In the genomic region with DNA sequence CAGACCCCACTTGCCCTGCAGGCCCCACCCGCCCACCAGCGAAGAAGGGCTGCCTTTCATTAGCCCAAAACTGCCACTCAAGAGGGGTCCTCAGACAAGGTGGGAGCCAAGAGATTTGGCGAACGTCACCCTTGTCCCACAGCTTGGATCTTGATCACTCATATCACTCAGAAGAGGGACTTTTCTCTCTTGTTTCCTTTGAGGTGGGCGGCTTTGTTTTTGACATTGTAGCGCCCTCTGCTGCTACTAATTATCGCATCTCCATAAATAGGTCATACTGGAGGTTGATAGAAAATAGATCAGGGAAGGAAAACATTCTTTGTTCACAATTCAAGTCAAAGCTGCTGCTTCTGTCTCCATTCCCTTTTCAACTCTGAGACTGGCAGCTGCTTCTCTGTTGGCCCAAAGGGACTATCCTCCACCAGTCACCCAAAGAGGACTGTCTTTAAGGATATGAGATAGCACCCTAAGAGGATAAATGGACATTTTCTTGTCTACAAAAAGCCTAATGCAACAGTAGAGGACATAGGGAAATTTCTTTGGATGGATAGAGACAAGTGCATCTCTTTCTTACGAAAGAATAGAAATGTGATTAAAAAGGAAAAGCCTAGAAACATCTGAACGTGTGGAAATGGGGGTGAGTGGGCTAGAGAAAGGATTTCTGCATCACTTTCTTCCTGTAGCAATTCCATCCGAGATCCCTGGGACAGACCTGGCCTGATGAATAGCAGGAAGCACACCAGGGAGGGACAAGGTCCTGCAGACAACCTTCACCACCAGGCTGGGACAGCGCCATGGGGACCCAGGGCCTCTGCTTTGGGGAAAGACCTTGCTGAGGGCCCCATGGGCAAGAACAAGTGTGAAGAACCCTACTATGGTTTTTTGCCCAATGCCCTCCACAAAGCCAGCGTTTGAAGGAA, we compare ENCODE assay signal across 1 cellular context.
TF ChIP-seq lines count a peak whose summit lies in the region.

No MANE protein-coding gene starts in this region.

TF ChIP-seq in GM12878, 131 proteins besides CTCF, POLR2A, EP300 and RAD21 (continued from another document and continues in another):
- TF ChIP-seq, protein P1, sequence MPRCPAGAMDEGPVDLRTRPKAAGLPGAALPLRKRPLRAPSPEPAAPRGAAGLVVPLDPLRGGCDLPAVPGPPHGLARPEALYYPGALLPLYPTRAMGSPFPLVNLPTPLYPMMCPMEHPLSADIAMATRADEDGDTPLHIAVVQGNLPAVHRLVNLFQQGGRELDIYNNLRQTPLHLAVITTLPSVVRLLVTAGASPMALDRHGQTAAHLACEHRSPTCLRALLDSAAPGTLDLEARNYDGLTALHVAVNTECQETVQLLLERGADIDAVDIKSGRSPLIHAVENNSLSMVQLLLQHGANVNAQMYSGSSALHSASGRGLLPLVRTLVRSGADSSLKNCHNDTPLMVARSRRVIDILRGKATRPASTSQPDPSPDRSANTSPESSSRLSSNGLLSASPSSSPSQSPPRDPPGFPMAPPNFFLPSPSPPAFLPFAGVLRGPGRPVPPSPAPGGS (IDR thresholded peaks at IDR 0.05; ENCODE audit: borderline replicate concordance, insufficient read depth, low read depth, low read length, poor library complexity, severe bottlenecking), result no peak
- TF ChIP-seq BHLHE40 (IDR thresholded peaks at IDR 0.05; ENCODE audit: borderline replicate concordance in 1 of 2, low read depth in 2 of 2, low read length in 1 of 2) (0 out of 4 replicates have a peak, but pooled peaks of 1 of the 2 experiments have one; percentile 22), EZH2 (IDR thresholded peaks at IDR 0.05; ENCODE audit: borderline replicate concordance, control insufficient read depth, low read depth, low read length) (no peak), MYB (IDR thresholded peaks at IDR 0.05; ENCODE audit: borderline replicate concordance, low read depth, low read length) (no peak), BRCA1 (IDR thresholded peaks at IDR 0.05; ENCODE audit: low read depth, low read length) (no peak), SREBF2 (IDR thresholded peaks at IDR 0.05; ENCODE audit: low read length) (no peak), POLR2AphosphoS2 (IDR thresholded peaks at IDR 0.05; ENCODE audit: low read depth, low read length) (no peak; the same call in 1 of the 2 replicates), MYC (IDR thresholded peaks at IDR 0.05; ENCODE audit: insufficient read depth, insufficient read length, insufficient replicate concordance, low read length, severe bottlenecking) (no peak), HDAC6 (IDR thresholded peaks at IDR 0.05; ENCODE audit: unreplicated experiment) (no peak), NR2F1 (conservative IDR thresholded peaks at IDR 0.05) (peak; percentile 70; the same call in 1 of the 2 replicates), ASH2L (IDR thresholded peaks at IDR 0.05; ENCODE audit: borderline replicate concordance, low read depth) (no peak), ZNF217 (IDR thresholded peaks at IDR 0.05) (no peak), RELA (IDR thresholded peaks at IDR 0.05; ENCODE audit: borderline replicate concordance, partially characterized antibody) (no peak), SP1 (IDR thresholded peaks at IDR 0.05; ENCODE audit: low read depth, low read length) (no peak), SPI1 (IDR thresholded peaks at IDR 0.05; ENCODE audit: borderline replicate concordance, insufficient read depth, low read depth, low read length) (no peak), LARP7 (IDR thresholded peaks at IDR 0.05) (peak; percentile 8; the same call in 1 of the 2 replicates), WRNIP1 (IDR thresholded peaks at IDR 0.05; ENCODE audit: borderline replicate concordance, low read depth, low read length) (no peak), SIN3A (IDR thresholded peaks at IDR 0.05; ENCODE audit: low read depth, low read length) (no peak), STAT3 (IDR thresholded peaks at IDR 0.05; ENCODE audit: low read depth, low read length) (no peak), CBX3 (IDR thresholded peaks at IDR 0.05; ENCODE audit: borderline replicate concordance, low read depth) (no peak), RBBP5 (conservative IDR thresholded peaks at IDR 0.05) (no peak), SMAD5 (IDR thresholded peaks at IDR 0.05; ENCODE audit: low read depth) (no peak), CBX5 (IDR thresholded peaks at IDR 0.05; ENCODE audit: low read depth) (no peak)
- TF ChIP-seq, protein P2, sequence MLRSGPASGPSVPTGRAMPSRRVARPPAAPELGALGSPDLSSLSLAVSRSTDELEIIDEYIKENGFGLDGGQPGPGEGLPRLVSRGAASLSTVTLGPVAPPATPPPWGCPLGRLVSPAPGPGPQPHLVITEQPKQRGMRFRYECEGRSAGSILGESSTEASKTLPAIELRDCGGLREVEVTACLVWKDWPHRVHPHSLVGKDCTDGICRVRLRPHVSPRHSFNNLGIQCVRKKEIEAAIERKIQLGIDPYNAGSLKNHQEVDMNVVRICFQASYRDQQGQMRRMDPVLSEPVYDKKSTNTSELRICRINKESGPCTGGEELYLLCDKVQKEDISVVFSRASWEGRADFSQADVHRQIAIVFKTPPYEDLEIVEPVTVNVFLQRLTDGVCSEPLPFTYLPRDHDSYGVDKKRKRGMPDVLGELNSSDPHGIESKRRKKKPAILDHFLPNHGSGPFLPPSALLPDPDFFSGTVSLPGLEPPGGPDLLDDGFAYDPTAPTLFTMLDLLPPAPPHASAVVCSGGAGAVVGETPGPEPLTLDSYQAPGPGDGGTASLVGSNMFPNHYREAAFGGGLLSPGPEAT (IDR thresholded peaks at IDR 0.05; ENCODE audit: low read depth), result peak; percentile 71; the same call in 1 of the 2 replicates
- TF ChIP-seq, protein P3, sequence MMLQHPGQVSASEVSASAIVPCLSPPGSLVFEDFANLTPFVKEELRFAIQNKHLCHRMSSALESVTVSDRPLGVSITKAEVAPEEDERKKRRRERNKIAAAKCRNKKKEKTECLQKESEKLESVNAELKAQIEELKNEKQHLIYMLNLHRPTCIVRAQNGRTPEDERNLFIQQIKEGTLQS (IDR thresholded peaks at IDR 0.05; ENCODE audit: borderline replicate concordance, extremely low read depth, low read depth, low read length), result no peak
- TF ChIP-seq, protein P4, sequence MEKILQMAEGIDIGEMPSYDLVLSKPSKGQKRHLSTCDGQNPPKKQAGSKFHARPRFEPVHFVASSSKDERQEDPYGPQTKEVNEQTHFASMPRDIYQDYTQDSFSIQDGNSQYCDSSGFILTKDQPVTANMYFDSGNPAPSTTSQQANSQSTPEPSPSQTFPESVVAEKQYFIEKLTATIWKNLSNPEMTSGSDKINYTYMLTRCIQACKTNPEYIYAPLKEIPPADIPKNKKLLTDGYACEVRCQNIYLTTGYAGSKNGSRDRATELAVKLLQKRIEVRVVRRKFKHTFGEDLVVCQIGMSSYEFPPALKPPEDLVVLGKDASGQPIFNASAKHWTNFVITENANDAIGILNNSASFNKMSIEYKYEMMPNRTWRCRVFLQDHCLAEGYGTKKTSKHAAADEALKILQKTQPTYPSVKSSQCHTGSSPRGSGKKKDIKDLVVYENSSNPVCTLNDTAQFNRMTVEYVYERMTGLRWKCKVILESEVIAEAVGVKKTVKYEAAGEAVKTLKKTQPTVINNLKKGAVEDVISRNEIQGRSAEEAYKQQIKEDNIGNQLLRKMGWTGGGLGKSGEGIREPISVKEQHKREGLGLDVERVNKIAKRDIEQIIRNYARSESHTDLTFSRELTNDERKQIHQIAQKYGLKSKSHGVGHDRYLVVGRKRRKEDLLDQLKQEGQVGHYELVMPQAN (conservative IDR thresholded peaks at IDR 0.05), result no peak
- TF ChIP-seq, protein P5, sequence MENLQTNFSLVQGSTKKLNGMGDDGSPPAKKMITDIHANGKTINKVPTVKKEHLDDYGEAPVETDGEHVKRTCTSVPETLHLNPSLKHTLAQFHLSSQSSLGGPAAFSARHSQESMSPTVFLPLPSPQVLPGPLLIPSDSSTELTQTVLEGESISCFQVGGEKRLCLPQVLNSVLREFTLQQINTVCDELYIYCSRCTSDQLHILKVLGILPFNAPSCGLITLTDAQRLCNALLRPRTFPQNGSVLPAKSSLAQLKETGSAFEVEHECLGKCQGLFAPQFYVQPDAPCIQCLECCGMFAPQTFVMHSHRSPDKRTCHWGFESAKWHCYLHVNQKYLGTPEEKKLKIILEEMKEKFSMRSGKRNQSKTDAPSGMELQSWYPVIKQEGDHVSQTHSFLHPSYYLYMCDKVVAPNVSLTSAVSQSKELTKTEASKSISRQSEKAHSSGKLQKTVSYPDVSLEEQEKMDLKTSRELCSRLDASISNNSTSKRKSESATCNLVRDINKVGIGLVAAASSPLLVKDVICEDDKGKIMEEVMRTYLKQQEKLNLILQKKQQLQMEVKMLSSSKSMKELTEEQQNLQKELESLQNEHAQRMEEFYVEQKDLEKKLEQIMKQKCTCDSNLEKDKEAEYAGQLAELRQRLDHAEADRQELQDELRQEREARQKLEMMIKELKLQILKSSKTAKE (IDR thresholded peaks at IDR 0.05; ENCODE audit: low read depth, poor library complexity, severe bottlenecking), result peak; percentile 61
- TF ChIP-seq, protein P6, sequence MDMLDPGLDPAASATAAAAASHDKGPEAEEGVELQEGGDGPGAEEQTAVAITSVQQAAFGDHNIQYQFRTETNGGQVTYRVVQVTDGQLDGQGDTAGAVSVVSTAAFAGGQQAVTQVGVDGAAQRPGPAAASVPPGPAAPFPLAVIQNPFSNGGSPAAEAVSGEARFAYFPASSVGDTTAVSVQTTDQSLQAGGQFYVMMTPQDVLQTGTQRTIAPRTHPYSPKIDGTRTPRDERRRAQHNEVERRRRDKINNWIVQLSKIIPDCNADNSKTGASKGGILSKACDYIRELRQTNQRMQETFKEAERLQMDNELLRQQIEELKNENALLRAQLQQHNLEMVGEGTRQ (IDR thresholded peaks at IDR 0.05; ENCODE audit: borderline replicate concordance, low read depth, low read length), result no peak
- TF ChIP-seq, protein P7, sequence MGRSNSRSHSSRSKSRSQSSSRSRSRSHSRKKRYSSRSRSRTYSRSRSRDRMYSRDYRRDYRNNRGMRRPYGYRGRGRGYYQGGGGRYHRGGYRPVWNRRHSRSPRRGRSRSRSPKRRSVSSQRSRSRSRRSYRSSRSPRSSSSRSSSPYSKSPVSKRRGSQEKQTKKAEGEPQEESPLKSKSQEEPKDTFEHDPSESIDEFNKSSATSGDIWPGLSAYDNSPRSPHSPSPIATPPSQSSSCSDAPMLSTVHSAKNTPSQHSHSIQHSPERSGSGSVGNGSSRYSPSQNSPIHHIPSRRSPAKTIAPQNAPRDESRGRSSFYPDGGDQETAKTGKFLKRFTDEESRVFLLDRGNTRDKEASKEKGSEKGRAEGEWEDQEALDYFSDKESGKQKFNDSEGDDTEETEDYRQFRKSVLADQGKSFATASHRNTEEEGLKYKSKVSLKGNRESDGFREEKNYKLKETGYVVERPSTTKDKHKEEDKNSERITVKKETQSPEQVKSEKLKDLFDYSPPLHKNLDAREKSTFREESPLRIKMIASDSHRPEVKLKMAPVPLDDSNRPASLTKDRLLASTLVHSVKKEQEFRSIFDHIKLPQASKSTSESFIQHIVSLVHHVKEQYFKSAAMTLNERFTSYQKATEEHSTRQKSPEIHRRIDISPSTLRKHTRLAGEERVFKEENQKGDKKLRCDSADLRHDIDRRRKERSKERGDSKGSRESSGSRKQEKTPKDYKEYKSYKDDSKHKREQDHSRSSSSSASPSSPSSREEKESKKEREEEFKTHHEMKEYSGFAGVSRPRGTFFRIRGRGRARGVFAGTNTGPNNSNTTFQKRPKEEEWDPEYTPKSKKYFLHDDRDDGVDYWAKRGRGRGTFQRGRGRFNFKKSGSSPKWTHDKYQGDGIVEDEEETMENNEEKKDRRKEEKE (IDR thresholded peaks at IDR 0.05), result no peak
- TF ChIP-seq, protein P8, sequence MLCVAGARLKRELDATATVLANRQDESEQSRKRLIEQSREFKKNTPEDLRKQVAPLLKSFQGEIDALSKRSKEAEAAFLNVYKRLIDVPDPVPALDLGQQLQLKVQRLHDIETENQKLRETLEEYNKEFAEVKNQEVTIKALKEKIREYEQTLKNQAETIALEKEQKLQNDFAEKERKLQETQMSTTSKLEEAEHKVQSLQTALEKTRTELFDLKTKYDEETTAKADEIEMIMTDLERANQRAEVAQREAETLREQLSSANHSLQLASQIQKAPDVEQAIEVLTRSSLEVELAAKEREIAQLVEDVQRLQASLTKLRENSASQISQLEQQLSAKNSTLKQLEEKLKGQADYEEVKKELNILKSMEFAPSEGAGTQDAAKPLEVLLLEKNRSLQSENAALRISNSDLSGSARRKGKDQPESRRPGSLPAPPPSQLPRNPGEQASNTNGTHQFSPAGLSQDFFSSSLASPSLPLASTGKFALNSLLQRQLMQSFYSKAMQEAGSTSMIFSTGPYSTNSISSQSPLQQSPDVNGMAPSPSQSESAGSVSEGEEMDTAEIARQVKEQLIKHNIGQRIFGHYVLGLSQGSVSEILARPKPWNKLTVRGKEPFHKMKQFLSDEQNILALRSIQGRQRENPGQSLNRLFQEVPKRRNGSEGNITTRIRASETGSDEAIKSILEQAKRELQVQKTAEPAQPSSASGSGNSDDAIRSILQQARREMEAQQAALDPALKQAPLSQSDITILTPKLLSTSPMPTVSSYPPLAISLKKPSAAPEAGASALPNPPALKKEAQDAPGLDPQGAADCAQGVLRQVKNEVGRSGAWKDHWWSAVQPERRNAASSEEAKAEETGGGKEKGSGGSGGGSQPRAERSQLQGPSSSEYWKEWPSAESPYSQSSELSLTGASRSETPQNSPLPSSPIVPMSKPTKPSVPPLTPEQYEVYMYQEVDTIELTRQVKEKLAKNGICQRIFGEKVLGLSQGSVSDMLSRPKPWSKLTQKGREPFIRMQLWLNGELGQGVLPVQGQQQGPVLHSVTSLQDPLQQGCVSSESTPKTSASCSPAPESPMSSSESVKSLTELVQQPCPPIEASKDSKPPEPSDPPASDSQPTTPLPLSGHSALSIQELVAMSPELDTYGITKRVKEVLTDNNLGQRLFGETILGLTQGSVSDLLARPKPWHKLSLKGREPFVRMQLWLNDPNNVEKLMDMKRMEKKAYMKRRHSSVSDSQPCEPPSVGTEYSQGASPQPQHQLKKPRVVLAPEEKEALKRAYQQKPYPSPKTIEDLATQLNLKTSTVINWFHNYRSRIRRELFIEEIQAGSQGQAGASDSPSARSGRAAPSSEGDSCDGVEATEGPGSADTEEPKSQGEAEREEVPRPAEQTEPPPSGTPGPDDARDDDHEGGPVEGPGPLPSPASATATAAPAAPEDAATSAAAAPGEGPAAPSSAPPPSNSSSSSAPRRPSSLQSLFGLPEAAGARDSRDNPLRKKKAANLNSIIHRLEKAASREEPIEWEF (IDR thresholded peaks at IDR 0.05; ENCODE audit: insufficient replicate concordance, low read depth, low read length), result peak; percentile 4
- TF ChIP-seq, protein P9, sequence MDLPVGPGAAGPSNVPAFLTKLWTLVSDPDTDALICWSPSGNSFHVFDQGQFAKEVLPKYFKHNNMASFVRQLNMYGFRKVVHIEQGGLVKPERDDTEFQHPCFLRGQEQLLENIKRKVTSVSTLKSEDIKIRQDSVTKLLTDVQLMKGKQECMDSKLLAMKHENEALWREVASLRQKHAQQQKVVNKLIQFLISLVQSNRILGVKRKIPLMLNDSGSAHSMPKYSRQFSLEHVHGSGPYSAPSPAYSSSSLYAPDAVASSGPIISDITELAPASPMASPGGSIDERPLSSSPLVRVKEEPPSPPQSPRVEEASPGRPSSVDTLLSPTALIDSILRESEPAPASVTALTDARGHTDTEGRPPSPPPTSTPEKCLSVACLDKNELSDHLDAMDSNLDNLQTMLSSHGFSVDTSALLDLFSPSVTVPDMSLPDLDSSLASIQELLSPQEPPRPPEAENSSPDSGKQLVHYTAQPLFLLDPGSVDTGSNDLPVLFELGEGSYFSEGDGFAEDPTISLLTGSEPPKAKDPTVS (IDR thresholded peaks at IDR 0.05; ENCODE audit: low read depth, low read length), result no peak
- TF ChIP-seq, protein P10, sequence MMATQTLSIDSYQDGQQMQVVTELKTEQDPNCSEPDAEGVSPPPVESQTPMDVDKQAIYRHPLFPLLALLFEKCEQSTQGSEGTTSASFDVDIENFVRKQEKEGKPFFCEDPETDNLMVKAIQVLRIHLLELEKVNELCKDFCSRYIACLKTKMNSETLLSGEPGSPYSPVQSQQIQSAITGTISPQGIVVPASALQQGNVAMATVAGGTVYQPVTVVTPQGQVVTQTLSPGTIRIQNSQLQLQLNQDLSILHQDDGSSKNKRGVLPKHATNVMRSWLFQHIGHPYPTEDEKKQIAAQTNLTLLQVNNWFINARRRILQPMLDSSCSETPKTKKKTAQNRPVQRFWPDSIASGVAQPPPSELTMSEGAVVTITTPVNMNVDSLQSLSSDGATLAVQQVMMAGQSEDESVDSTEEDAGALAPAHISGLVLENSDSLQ (IDR thresholded peaks at IDR 0.05), result peak; percentile 48; the same call in 1 of the 2 replicates
